In genomic region chr5:146796144-146796543, GRCh38 we compare ENCODE assay signal across 20 cellular contexts.
"Had no signal": no experiment of that assay in that cellular context is flagged by ENCODE, and none has a peak within 500 bp of the region (broad histone marks: within the 10 kb centered on the region; RNA-seq: fewer than 3 reads in every experiment).

No MANE protein-coding gene starts in this region.

- H3K4me3 Mint-ChIP-seq: activated naive CD8-positive, alpha-beta T cell; naive B cell had no signal

- DNase-seq: activated CD4-positive, alpha-beta T cell treated with anti-CD3 and anti-CD28 coated beads for 4 hours; activated CD4-positive, alpha-beta T cell treated with anti-CD3 and anti-CD28 coated beads, Interleukin-2, amount 50 U/mL, for 48 hours; activated CD4-positive, CD25-positive, alpha-beta regulatory T cell; activated naive CD4-positive, alpha-beta T cell; adrenal gland; cerebellar nuclear complex; cortex of kidney; lower lobe of right lung; naive B cell; ovary; spleen; stimulated activated CD4-positive, alpha-beta T cell treated with anti-CD3 and anti-CD28 coated beads, Interleukin-4, amount 100 ng/mL, for 1 hour; stimulated activated naive CD4-positive, alpha-beta T cell treated with Interleukin-2 at 50 U/mL for 16 hours; T-helper 9 cell had no signal

- H3K27me3 Mint-ChIP-seq: activated naive CD8-positive, alpha-beta T cell had no signal

- H3K9me3 ChIP-seq: adrenal gland, lower lobe of right lung, neutrophil, ovary, prostate gland, right atrium auricular region, spleen had no signal

- H3K4me3 ChIP-seq: adrenal gland, lower lobe of right lung, ovary, prostate gland, right atrium auricular region, spleen had no signal

- H3K36me3 ChIP-seq: adrenal gland, lower lobe of right lung, neutrophil, ovary, prostate gland, right atrium auricular region, spleen had no signal

- ATAC-seq: left lobe of liver, lower lobe of right lung had no signal

- H3K27me3 ChIP-seq: adrenal gland, neutrophil, ovary, right atrium auricular region, spleen had no signal

- H3K36me3 Mint-ChIP-seq: activated naive CD8-positive, alpha-beta T cell; naive B cell had no signal

- H3K4me1 ChIP-seq: lower lobe of right lung, prostate gland, right atrium auricular region had no signal

- H3K4me1 Mint-ChIP-seq: naive B cell had no signal

- H3K27ac Mint-ChIP-seq: activated naive CD8-positive, alpha-beta T cell; activated T-helper 2 cell treated with anti-CD3 and anti-CD28 coated beads, Interferon-gamma antibody, Interleukin-2, Interleukin-4, amounts not matched to agents 10 μg/mL and 5 μg/mL and 100 μg/mL, durations not matched to agents 14 hours and 24 hours and 36 hours; naive B cell had no signal

- H3K27ac ChIP-seq: adrenal gland, lower lobe of right lung, neutrophil, ovary, prostate gland, right atrium auricular region had no signal

- H3K9me3 Mint-ChIP-seq: activated T-helper 2 cell treated with anti-CD3 and anti-CD28 coated beads, Interferon-gamma antibody, Interleukin-2, Interleukin-4, amounts not matched to agents 10 μg/mL and 5 μg/mL and 100 μg/mL, durations not matched to agents 14 hours and 24 hours and 36 hours had no signal
